ENCODE assay signal across 11 cellular contexts in genomic region chr6:10531513-10531912, GRCh38. TPM values are rescaled to one million over a fixed set of nuclear protein-coding genes. Genes with fewer than 3 reads are reported as not detected.
DNase-seq lines count a peak whose midpoint lies in the region; ATAC-seq and TF ChIP-seq lines count a peak whose summit lies in the region.
"Had no signal": no experiment of that assay in that cellular context is flagged by ENCODE, and none has a peak within 500 bp of the region (broad histone marks: within the 10 kb centered on the region; RNA-seq: fewer than 3 reads in every experiment).

No MANE protein-coding gene starts in this region.

- H3K4me3 ChIP-seq in stomach = peak overlapping the region; percentile 37 to 47 (median 38)
- H3K4me3 ChIP-seq in lower leg skin (ENCODE audit: low read depth, poor library complexity, severe bottlenecking) = no peak overlapping the region
- H3K4me3 ChIP-seq: pancreas had no signal

- intact Hi-C loops in stomach (cut with DNase I; ENCODE audit: low total_unique reads) (no loop called here), posterior vena cava (cut with DNase I) (no loop called here), lower leg skin (cut with DNase I; ENCODE audit: low total_unique reads) (no loop called here)

- no peak for ATAC-seq in central memory CD8-positive, alpha-beta T cell (replicated peaks; ENCODE audit: extremely low read depth, poor library complexity, severe bottlenecking)

- H3K9me3 Mint-ChIP-seq in activated T-cell treated with anti-CD3 and anti-CD28 coated beads, Interleukin-2, amount 50 U/mL, for 24 hours = no peaks in the 10 kb centered on the region
- no peaks in the 10 kb centered on the region for H3K9me3 Mint-ChIP-seq in central memory CD8-positive, alpha-beta T cell

- H3K27me3 ChIP-seq in stomach = no peaks in the 10 kb centered on the region
- H3K27me3 ChIP-seq: pancreas had no signal

- 21 to 54% (median 36%) methylated on average over 1 of the region's 1 CpG for WGBS in stomach, 5 donors
- 39 to 55% methylated on average over 1 of the region's 1 CpG for WGBS in lower leg skin, 2 donors

- no peaks in the 10 kb centered on the region for H3K9me3 ChIP-seq in stomach
- H3K9me3 ChIP-seq: pancreas had no signal

- peaks cover 0 to 79% (median 30%) of the 10 kb centered on the region in 4 donors for H3K4me1 ChIP-seq in stomach

- TF ChIP-seq EP300 in stomach (IDR thresholded peaks at IDR 0.05) = no peak

- TF ChIP-seq POLR2A in stomach (IDR thresholded peaks at IDR 0.05) (no peak), lower leg skin (IDR thresholded peaks at IDR 0.05) (no peak)

- H3K27ac ChIP-seq in stomach = peak overlapping the region in 4 of 5 donors; percentile 36 to 83 (median 48)

- peaks cover 3% of the 10 kb centered on the region for H3K36me3 Mint-ChIP-seq in activated T-cell treated with anti-CD3 and anti-CD28 coated beads, Interleukin-2, amount 50 U/mL, for 24 hours (ENCODE audit: low read depth)
- peaks cover 5% of the 10 kb centered on the region for H3K36me3 Mint-ChIP-seq in central memory CD8-positive, alpha-beta T cell (ENCODE audit: insufficient read depth)

- no peaks in the 10 kb centered on the region for H3K27me3 Mint-ChIP-seq in activated T-cell treated with anti-CD3 and anti-CD28 coated beads, Interleukin-2, amount 50 U/mL, for 24 hours
- H3K27me3 Mint-ChIP-seq in central memory CD8-positive, alpha-beta T cell = no peaks in the 10 kb centered on the region

- H3K4me3 Mint-ChIP-seq in activated T-cell treated with anti-CD3 and anti-CD28 coated beads, Interleukin-2, amount 50 U/mL, for 24 hours = peak overlapping the region; percentile 51
- peak overlapping the region; percentile 85 for H3K4me3 Mint-ChIP-seq in central memory CD8-positive, alpha-beta T cell

- TF ChIP-seq CTCF in stomach (IDR thresholded peaks at IDR 0.05) (no peak), lower leg skin (IDR thresholded peaks at IDR 0.05) (no peak)

- H3K36me3 ChIP-seq in stomach = no peaks in the 10 kb centered on the region
- H3K36me3 ChIP-seq: pancreas had no signal

- no peak overlapping the region for H3K27ac Mint-ChIP-seq in activated T-cell treated with anti-CD3 and anti-CD28 coated beads, Interleukin-2, amount 50 U/mL, for 24 hours
- no peak overlapping the region for H3K27ac Mint-ChIP-seq in central memory CD8-positive, alpha-beta T cell (ENCODE audit: low read depth)

- H3K4me1 Mint-ChIP-seq in activated T-cell treated with anti-CD3 and anti-CD28 coated beads, Interleukin-2, amount 50 U/mL, for 24 hours (ENCODE audit: low read depth) = peaks cover 57% of the 10 kb centered on the region
- peaks cover 42% of the 10 kb centered on the region for H3K4me1 Mint-ChIP-seq in central memory CD8-positive, alpha-beta T cell

- DNase-seq in activated T-cell treated with anti-CD3 and anti-CD28 coated beads, Interleukin-2, amount 50 U/mL, for 24 hours = no peak
- no peak for DNase-seq in activated T-cell treated with anti-CD3 and anti-CD28 coated beads, Interleukin-2, amount 50 U/mL, for 48 hours
- DNase-seq in MV-4-11 (lab: John Stamatoyannopoulos, UW) (peak; percentile 90), stomach (no peak), posterior vena cava (ENCODE audit: low spot score) (no peak), lower leg skin (ENCODE audit: low spot score in 2 of 2) (no peak), NCI-H524 treated with DMSO at 0.1 percent for 48 hours (lab: John Stamatoyannopoulos, UW) (no peak)
- DNase-seq in central memory CD8-positive, alpha-beta T cell (ENCODE audit: low spot score in 2 of 2) = no peak
- DNase-seq: activated CD4-positive, CD25-positive, alpha-beta regulatory T cell; pancreas; stimulated activated CD8-positive, alpha-beta memory T cell treated with anti-CD3 and anti-CD28 coated beads, Interleukin-4, amount 100 ng/mL, for 48 hours had no signal

RNA-seq across cellular contexts. Expression of gene GCNT2, which starts 10.4 kb away (rescaled TPM):
- total RNA-seq in stomach (100 to 1,000 TPM in 1 of 5 donors, 10 to 100 TPM in 4; 22.0 to 132 (median 50.0) TPM), posterior vena cava (1 to 10 TPM; 1.9 to 2.6 TPM), lower leg skin (10 to 100 TPM in 3 of 4 donors, 1 to 10 TPM in 1; 5.6 to 12.0 (median 10.7) TPM)
- polyA plus RNA-seq in stomach = 10 to 100 TPM in 1 of 3 donors, 1 to 10 TPM in 2; 4.5 to 11.6 (median 7.3) TPM
